ENCODE assay signal across 1 cellular context in the genomic region with DNA sequence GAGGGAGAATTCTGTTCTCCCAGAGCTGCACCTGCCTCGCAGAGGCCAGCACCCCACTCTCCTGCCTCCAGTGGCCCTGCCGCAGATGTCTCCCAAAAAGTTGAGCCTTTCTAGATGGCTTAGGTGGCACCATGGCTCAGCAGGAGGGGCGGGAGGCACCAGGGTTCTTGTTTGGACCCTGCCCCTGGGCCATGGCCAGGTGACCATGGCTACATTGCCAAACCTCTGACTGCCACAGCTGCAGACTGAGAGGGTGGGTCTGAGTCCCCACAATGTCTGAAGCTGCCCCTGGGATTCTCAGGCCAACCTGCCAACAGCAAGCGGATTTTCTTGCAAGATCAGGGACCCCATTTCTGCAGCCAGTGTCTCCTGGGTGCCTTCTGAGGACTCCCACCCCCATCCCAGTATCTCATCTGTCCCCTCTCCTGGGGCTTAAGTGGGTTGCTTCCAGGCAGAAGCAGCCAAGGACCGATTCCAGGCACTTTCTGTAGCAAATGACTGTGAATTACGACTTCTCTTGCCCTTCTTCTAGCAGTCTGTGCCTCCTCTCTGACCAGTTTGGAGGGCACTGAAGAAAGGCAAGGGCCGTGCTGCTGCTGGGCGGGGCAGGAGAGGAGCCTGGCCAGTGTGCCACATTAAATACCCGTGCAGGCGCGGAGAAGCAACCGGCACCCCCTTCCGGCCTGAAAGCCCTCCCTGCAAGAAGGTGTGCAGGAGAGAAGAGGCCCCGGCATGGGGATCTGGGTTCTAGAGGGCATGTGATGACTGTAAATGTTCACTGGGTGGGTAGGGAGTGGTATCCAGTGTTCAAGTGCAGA.
TF ChIP-seq lines count a peak whose summit lies in the region.

No MANE protein-coding gene starts in this region.

TF ChIP-seq in K562, 482 proteins besides CTCF, POLR2A, EP300 and RAD21 (continues in another document):
- TF ChIP-seq ZNF175 (CRISPR knock-in tag; IDR thresholded peaks at IDR 0.05; ENCODE audit: low read depth) (no peak), POLR2AphosphoS2 (IDR thresholded peaks at IDR 0.05; ENCODE audit: low read length) (peak; percentile 3; the same call in 1 of the 2 replicates), MTF1 (CRISPR knock-in tag; IDR thresholded peaks at IDR 0.05; ENCODE audit: borderline replicate concordance) (no peak), RBM22 (IDR thresholded peaks at IDR 0.05; ENCODE audit: low read depth, low read length, poor library complexity, severe bottlenecking) (peak; percentile 83), CTBP1 (IDR thresholded peaks at IDR 0.05; ENCODE audit: borderline replicate concordance) (no peak), ZNF561 (CRISPR knock-in tag; conservative IDR thresholded peaks at IDR 0.05) (no peak), ZSCAN32 (CRISPR knock-in tag; IDR thresholded peaks at IDR 0.05) (no peak), ZNF217 (CRISPR knock-in tag; IDR thresholded peaks at IDR 0.05) (no peak), KAT8 (IDR thresholded peaks at IDR 0.05; ENCODE audit: low read depth) (no peak), GTF2F1 (IDR thresholded peaks at IDR 0.05; ENCODE audit: low read depth, low read length) (no peak), POLR2AphosphoS5 (IDR thresholded peaks at IDR 0.05; ENCODE audit: control insufficient read depth, insufficient read depth, low read depth, low read length) (no peak), MTA3 (IDR thresholded peaks at IDR 0.05; ENCODE audit: borderline replicate concordance) (peak; percentile 10; the same call in 1 of the 2 replicates), ZNF445 (CRISPR knock-in tag; IDR thresholded peaks at IDR 0.05; ENCODE audit: low read depth) (no peak), POLR2G (IDR thresholded peaks at IDR 0.05; ENCODE audit: low read depth, low read length) (peak; percentile 76), PHF20 (IDR thresholded peaks at IDR 0.05; ENCODE audit: partially characterized antibody) (no peak), HMGN3 (IDR thresholded peaks at IDR 0.05; ENCODE audit: borderline replicate concordance, extremely low read depth, insufficient read length, low read depth, low read length) (no peak), NFYB (IDR thresholded peaks at IDR 0.05; ENCODE audit: extremely low read depth, insufficient read length) (no peak), SNRNP70 (optimal IDR thresholded peaks at IDR 0.05; ENCODE audit: low read depth, low read length) (no peak), JUN (IDR thresholded peaks at IDR 0.05; ENCODE audit: borderline replicate concordance, low read depth, low read length) (no peak), JUN (CRISPR knock-in tag; IDR thresholded peaks at IDR 0.05; ENCODE audit: borderline replicate concordance) (no peak), GATA2 (CRISPR knock-in tag; IDR thresholded peaks at IDR 0.05) (no peak), ZNF253 (CRISPR knock-in tag; conservative IDR thresholded peaks at IDR 0.05) (no peak), ZNF124 (CRISPR knock-in tag; IDR thresholded peaks at IDR 0.05) (no peak)
- TF ChIP-seq, protein P1, sequence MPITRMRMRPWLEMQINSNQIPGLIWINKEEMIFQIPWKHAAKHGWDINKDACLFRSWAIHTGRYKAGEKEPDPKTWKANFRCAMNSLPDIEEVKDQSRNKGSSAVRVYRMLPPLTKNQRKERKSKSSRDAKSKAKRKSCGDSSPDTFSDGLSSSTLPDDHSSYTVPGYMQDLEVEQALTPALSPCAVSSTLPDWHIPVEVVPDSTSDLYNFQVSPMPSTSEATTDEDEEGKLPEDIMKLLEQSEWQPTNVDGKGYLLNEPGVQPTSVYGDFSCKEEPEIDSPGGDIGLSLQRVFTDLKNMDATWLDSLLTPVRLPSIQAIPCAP (CRISPR knock-in tag; IDR thresholded peaks at IDR 0.05; ENCODE audit: borderline replicate concordance) = no peak
- TF ChIP-seq, protein P2, sequence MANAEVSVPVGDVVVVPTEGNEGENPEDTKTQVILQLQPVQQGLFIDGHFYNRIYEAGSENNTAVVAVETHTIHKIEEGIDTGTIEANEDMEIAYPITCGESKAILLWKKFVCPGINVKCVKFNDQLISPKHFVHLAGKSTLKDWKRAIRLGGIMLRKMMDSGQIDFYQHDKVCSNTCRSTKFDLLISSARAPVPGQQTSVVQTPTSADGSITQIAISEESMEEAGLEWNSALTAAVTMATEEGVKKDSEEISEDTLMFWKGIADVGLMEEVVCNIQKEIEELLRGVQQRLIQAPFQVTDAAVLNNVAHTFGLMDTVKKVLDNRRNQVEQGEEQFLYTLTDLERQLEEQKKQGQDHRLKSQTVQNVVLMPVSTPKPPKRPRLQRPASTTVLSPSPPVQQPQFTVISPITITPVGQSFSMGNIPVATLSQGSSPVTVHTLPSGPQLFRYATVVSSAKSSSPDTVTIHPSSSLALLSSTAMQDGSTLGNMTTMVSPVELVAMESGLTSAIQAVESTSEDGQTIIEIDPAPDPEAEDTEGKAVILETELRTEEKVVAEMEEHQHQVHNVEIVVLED (CRISPR knock-in tag; IDR thresholded peaks at IDR 0.05) = no peak
- TF ChIP-seq, protein P3, sequence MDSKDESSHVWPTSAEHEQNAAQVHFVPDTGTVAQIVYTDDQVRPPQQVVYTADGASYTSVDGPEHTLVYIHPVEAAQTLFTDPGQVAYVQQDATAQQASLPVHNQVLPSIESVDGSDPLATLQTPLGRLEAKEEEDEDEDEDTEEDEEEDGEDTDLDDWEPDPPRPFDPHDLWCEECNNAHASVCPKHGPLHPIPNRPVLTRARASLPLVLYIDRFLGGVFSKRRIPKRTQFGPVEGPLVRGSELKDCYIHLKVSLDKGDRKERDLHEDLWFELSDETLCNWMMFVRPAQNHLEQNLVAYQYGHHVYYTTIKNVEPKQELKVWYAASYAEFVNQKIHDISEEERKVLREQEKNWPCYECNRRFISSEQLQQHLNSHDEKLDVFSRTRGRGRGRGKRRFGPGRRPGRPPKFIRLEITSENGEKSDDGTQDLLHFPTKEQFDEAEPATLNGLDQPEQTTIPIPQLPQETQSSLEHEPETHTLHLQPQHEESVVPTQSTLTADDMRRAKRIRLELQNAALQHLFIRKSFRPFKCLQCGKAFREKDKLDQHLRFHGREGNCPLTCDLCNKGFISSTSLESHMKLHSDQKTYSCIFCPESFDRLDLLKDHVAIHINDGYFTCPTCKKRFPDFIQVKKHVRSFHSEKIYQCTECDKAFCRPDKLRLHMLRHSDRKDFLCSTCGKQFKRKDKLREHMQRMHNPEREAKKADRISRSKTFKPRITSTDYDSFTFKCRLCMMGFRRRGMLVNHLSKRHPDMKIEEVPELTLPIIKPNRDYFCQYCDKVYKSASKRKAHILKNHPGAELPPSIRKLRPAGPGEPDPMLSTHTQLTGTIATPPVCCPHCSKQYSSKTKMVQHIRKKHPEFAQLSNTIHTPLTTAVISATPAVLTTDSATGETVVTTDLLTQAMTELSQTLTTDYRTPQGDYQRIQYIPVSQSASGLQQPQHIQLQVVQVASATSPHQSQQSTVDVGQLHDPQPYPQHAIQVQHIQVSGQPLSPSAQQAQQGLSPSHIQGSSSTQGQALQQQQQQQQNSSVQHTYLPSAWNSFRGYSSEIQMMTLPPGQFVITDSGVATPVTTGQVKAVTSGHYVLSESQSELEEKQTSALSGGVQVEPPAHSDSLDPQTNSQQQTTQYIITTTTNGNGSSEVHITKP (IDR thresholded peaks at IDR 0.05; ENCODE audit: partially characterized antibody) = peak; percentile 83
- TF ChIP-seq, protein P4, sequence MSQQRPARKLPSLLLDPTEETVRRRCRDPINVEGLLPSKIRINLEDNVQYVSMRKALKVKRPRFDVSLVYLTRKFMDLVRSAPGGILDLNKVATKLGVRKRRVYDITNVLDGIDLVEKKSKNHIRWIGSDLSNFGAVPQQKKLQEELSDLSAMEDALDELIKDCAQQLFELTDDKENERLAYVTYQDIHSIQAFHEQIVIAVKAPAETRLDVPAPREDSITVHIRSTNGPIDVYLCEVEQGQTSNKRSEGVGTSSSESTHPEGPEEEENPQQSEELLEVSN (IDR thresholded peaks at IDR 0.05; ENCODE audit: borderline replicate concordance in 1 of 2, extremely low read depth in 1 of 2, insufficient read depth in 1 of 2, insufficient read length in 1 of 2, low read depth in 1 of 2, low read length in 1 of 2, poor library complexity in 1 of 2, severe bottlenecking in 1 of 2) = no peak
- TF ChIP-seq, protein P5, sequence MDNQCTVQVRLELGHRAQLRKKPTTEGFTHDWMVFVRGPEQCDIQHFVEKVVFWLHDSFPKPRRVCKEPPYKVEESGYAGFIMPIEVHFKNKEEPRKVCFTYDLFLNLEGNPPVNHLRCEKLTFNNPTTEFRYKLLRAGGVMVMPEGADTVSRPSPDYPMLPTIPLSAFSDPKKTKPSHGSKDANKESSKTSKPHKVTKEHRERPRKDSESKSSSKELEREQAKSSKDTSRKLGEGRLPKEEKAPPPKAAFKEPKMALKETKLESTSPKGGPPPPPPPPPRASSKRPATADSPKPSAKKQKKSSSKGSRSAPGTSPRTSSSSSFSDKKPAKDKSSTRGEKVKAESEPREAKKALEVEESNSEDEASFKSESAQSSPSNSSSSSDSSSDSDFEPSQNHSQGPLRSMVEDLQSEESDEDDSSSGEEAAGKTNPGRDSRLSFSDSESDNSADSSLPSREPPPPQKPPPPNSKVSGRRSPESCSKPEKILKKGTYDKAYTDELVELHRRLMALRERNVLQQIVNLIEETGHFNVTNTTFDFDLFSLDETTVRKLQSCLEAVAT (IDR thresholded peaks at IDR 0.05) = peak in 1 of 2 experiments; percentile 76; a peak in 2 of 4 replicates
- TF ChIP-seq, protein P6, sequence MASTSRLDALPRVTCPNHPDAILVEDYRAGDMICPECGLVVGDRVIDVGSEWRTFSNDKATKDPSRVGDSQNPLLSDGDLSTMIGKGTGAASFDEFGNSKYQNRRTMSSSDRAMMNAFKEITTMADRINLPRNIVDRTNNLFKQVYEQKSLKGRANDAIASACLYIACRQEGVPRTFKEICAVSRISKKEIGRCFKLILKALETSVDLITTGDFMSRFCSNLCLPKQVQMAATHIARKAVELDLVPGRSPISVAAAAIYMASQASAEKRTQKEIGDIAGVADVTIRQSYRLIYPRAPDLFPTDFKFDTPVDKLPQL (IDR thresholded peaks at IDR 0.05; ENCODE audit: extremely low read depth, insufficient read length) = no peak
- TF ChIP-seq, protein P7, sequence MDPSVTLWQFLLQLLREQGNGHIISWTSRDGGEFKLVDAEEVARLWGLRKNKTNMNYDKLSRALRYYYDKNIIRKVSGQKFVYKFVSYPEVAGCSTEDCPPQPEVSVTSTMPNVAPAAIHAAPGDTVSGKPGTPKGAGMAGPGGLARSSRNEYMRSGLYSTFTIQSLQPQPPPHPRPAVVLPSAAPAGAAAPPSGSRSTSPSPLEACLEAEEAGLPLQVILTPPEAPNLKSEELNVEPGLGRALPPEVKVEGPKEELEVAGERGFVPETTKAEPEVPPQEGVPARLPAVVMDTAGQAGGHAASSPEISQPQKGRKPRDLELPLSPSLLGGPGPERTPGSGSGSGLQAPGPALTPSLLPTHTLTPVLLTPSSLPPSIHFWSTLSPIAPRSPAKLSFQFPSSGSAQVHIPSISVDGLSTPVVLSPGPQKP (CRISPR knock-in tag; IDR thresholded peaks at IDR 0.05) = no peak
- TF ChIP-seq, protein P8, sequence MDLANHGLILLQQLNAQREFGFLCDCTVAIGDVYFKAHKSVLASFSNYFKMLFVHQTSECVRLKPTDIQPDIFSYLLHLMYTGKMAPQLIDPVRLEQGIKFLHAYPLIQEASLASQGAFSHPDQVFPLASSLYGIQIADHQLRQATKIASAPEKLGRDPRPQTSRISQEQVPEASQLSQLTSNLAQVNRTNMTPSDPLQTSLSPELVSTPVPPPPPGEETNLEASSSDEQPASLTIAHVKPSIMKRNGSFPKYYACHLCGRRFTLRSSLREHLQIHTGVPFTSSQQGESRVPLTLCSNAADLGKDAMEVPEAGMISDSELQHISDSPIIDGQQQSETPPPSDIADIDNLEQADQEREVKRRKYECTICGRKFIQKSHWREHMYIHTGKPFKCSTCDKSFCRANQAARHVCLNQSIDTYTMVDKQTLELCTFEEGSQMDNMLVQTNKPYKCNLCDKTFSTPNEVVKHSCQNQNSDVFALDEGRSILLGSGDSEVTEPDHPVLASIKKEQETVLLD (IDR thresholded peaks at IDR 0.05) = no peak
- TF ChIP-seq, protein P9, sequence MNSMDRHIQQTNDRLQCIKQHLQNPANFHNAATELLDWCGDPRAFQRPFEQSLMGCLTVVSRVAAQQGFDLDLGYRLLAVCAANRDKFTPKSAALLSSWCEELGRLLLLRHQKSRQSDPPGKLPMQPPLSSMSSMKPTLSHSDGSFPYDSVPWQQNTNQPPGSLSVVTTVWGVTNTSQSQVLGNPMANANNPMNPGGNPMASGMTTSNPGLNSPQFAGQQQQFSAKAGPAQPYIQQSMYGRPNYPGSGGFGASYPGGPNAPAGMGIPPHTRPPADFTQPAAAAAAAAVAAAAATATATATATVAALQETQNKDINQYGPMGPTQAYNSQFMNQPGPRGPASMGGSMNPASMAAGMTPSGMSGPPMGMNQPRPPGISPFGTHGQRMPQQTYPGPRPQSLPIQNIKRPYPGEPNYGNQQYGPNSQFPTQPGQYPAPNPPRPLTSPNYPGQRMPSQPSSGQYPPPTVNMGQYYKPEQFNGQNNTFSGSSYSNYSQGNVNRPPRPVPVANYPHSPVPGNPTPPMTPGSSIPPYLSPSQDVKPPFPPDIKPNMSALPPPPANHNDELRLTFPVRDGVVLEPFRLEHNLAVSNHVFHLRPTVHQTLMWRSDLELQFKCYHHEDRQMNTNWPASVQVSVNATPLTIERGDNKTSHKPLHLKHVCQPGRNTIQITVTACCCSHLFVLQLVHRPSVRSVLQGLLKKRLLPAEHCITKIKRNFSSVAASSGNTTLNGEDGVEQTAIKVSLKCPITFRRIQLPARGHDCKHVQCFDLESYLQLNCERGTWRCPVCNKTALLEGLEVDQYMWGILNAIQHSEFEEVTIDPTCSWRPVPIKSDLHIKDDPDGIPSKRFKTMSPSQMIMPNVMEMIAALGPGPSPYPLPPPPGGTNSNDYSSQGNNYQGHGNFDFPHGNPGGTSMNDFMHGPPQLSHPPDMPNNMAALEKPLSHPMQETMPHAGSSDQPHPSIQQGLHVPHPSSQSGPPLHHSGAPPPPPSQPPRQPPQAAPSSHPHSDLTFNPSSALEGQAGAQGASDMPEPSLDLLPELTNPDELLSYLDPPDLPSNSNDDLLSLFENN (IDR thresholded peaks at IDR 0.05; ENCODE audit: low read depth in 2 of 2, low read length in 2 of 2) = no peak
- TF ChIP-seq, protein P10, sequence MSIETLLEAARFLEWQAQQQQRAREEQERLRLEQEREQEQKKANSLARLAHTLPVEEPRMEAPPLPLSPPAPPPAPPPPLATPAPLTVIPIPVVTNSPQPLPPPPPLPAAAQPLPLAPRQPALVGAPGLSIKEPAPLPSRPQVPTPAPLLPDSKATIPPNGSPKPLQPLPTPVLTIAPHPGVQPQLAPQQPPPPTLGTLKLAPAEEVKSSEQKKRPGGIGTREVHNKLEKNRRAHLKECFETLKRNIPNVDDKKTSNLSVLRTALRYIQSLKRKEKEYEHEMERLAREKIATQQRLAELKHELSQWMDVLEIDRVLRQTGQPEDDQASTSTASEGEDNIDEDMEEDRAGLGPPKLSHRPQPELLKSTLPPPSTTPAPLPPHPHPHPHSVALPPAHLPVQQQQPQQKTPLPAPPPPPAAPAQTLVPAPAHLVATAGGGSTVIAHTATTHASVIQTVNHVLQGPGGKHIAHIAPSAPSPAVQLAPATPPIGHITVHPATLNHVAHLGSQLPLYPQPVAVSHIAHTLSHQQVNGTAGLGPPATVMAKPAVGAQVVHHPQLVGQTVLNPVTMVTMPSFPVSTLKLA (conservative IDR thresholded peaks at IDR 0.05) = no peak
- TF ChIP-seq, protein P11, sequence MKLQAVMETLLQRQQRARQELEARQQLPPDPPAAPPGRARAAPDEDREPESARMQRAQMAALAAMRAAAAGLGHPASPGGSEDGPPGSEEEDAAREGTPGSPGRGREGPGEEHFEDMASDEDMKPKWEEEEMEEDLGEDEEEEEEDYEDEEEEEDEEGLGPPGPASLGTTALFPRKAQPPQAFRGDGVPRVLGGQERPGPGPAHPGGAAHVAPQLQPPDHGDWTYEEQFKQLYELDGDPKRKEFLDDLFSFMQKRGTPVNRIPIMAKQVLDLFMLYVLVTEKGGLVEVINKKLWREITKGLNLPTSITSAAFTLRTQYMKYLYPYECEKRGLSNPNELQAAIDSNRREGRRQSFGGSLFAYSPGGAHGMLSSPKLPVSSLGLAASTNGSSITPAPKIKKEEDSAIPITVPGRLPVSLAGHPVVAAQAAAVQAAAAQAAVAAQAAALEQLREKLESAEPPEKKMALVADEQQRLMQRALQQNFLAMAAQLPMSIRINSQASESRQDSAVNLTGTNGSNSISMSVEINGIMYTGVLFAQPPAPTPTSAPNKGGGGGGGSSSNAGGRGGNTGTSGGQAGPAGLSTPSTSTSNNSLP (IDR thresholded peaks at IDR 0.05; ENCODE audit: borderline replicate concordance, low read depth, low read length) = no peak
